ENCODE assay signal across 28 cellular contexts in the genomic region with DNA sequence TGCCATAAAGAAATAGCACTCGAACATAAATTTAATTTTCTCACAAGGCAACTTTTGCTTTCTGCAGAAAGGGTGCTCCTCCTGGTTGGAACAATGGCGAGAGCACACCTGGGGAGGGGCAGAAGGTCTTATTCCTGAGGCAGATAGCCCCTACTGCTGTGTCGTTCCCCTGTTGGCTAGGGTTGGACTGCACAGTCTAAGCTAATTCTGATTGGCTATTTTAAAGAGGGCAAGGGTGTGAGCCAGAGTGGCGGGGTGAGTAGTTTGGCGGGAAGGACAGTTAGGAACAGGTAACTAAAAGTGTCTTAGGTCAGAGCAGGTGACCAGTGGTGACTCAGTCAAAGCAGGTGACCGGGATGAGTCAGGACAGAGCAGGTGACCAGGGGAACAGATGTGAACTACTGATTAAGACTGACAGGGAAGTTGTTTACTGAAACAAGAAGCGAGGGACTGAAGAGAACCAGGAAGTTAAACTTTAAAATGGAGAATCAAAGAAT. TPM values are rescaled to one million over a fixed set of nuclear protein-coding genes. Genes with fewer than 3 reads are reported as not detected.
DNase-seq lines count a peak whose midpoint lies in the region; ATAC-seq, FAIRE-seq and TF ChIP-seq lines count a peak whose summit lies in the region.
"Had no signal": no experiment of that assay in that cellular context is flagged by ENCODE, and none has a peak within 500 bp of the region (broad histone marks: within the 10 kb centered on the region; RNA-seq: fewer than 3 reads in every experiment).

No MANE protein-coding gene starts in this region.

- no peak overlapping the region for H3K9ac ChIP-seq in HCT116 (ENCODE audit: low read length)
- H3K9ac ChIP-seq in K562 (ENCODE audit: insufficient read depth in 1 of 2, low read depth in 2 of 2, low read length in 2 of 2) = 0 out of 4 replicates have a peak overlapping the region, but pooled peaks of 1 of the 2 experiments have one; percentile 34
- H3K9ac ChIP-seq in HepG2 (ENCODE audit: insufficient read depth, low read depth, low read length) = no peak overlapping the region

- no peak for TF ChIP-seq RAD21 in A549 (conservative IDR thresholded peaks at IDR 0.05 in 1 of 2, IDR thresholded peaks at IDR 0.05 in 1 of 2)
- TF ChIP-seq RAD21 in HCT116 (IDR thresholded peaks at IDR 0.05; ENCODE audit: low read depth) = no peak
- no peak for TF ChIP-seq RAD21 in K562 (CRISPR knock-in tag; conservative IDR thresholded peaks at IDR 0.05 in 1 of 2, IDR thresholded peaks at IDR 0.05 in 1 of 2)
- TF ChIP-seq RAD21 in HepG2 (CRISPR knock-in tag; IDR thresholded peaks at IDR 0.05) = no peak

- H3K4me1 ChIP-seq in A549 (no peaks in the 10 kb centered on the region), HCT116 (ENCODE audit: control insufficient read depth in 1 of 2, insufficient read depth in 2 of 2, low read length in 2 of 2) (peaks cover 0 to 14% of the 10 kb centered on the region in 2 experiments; a peak in 2 of 4 replicates), K562 (replicated peaks in 1 of 2; ENCODE audit: control insufficient read depth in 2 of 2, insufficient read depth in 2 of 2, low read length in 2 of 2) (peaks cover 9 to 10% of the 10 kb centered on the region in 2 experiments), HepG2 (ENCODE audit: insufficient read depth, low read length) (peaks cover 16% of the 10 kb centered on the region)
- H3K4me1 ChIP-seq: foreskin keratinocyte, right lobe of liver had no signal

- H4K20me1 ChIP-seq in HCT116 (ENCODE audit: insufficient read depth) (no peaks in the 10 kb centered on the region), K562 (replicated peaks; ENCODE audit: control insufficient read depth, insufficient read depth, low read length) (no peaks in the 10 kb centered on the region), HepG2 (ENCODE audit: insufficient read depth, low read length) (no peaks in the 10 kb centered on the region)

- no peaks in the 10 kb centered on the region for H3K9me1 ChIP-seq in K562 (ENCODE audit: control insufficient read depth, insufficient read depth, low read length)

- no peaks in the 10 kb centered on the region for H3K79me2 ChIP-seq in HCT116 (ENCODE audit: insufficient read depth, low read length)
- no peaks in the 10 kb centered on the region for H3K79me2 ChIP-seq in K562 (ENCODE audit: control insufficient read depth, insufficient read depth, low read length)
- H3K79me2 ChIP-seq in HepG2 (ENCODE audit: insufficient read depth, low read length) = no peaks in the 10 kb centered on the region

- no peaks in the 10 kb centered on the region for H3K9me2 ChIP-seq in HCT116 (ENCODE audit: insufficient read depth)

- intact Hi-C loops in HCT116 (cut with micrococcal nuclease) (no loop called here), K562 (cut with micrococcal nuclease) (no loop called here), HepG2 (cut with micrococcal nuclease; ENCODE audit: unreplicated experiment) (no loop called here)

- TF ChIP-seq POLR2A in A549 (IDR thresholded peaks at IDR 0.05; ENCODE audit: low read length) (no peak), HCT116 (IDR thresholded peaks at IDR 0.05; ENCODE audit: borderline replicate concordance, extremely low read depth, insufficient read depth, insufficient read length) (no peak), K562 (conservative IDR thresholded peaks at IDR 0.05) (no peak), HepG2 (IDR thresholded peaks at IDR 0.05; ENCODE audit: insufficient read depth in 1 of 2, low read depth in 2 of 2, low read length in 2 of 2) (no peak)

- H3K27me3 ChIP-seq in HCT116 (ENCODE audit: insufficient read depth, low read length) = no peaks in the 10 kb centered on the region
- H3K27me3 ChIP-seq in K562 (ENCODE audit: control insufficient read depth in 2 of 2, insufficient read depth in 2 of 2, low read length in 2 of 2) = no peaks in the 10 kb centered on the region
- H3K27me3 ChIP-seq in HepG2 (ENCODE audit: control insufficient read depth in 1 of 2, insufficient read depth in 2 of 2, low read length in 2 of 2) = peaks cover 7 to 22% of the 10 kb centered on the region in 2 experiments; a peak in 4 of 5 replicates
- H3K27me3 ChIP-seq: right lobe of liver had no signal

- H3K9me3 ChIP-seq in A549 = peaks cover 2% of the 10 kb centered on the region; the same call in 1 of the 3 replicates
- peaks cover 0 to 6% of the 10 kb centered on the region in 2 experiments; a peak in 1 of 4 replicates for H3K9me3 ChIP-seq in HCT116 (ENCODE audit: control insufficient read depth in 1 of 2, insufficient read depth in 1 of 2, low read depth in 1 of 2, low read length in 2 of 2)
- H3K9me3 ChIP-seq in K562 (replicated peaks; ENCODE audit: control insufficient read depth, insufficient read depth, low read depth, low read length) = peaks cover 15% of the 10 kb centered on the region
- no peaks in the 10 kb centered on the region for H3K9me3 ChIP-seq in HepG2 (ENCODE audit: low read length)
- H3K9me3 ChIP-seq: right lobe of liver had no signal

- H3K4me3 ChIP-seq in A549 (no peak overlapping the region), HCT116 (replicated peaks in 1 of 2; ENCODE audit: low read depth in 1 of 2, low read length in 2 of 2) (no peak overlapping the region), K562 (no peak overlapping the region), HepG2 (replicated peaks in 1 of 3; ENCODE audit: insufficient read depth in 1 of 3, low read depth in 2 of 3, low read length in 3 of 3) (no peak overlapping the region)
- H3K4me3 ChIP-seq: lung, right lobe of liver had no signal

- no TSS peak for BruUV-seq in HCT116 (replicated peaks; lab: Mats Ljungman, UMichigan)
- BruUV-seq in K562 (replicated peaks; lab: Mats Ljungman, UMichigan) = no TSS peak
- BruUV-seq in HepG2 (replicated peaks; lab: Mats Ljungman, UMichigan) = no TSS peak

- H3K36me3 ChIP-seq in HCT116 (ENCODE audit: control insufficient read depth in 1 of 2, insufficient read depth in 2 of 2, low read length in 2 of 2) (no peaks in the 10 kb centered on the region), K562 (ENCODE audit: control insufficient read depth, insufficient read depth, low read length) (no peaks in the 10 kb centered on the region), HepG2 (replicated peaks in 1 of 2; ENCODE audit: control insufficient read depth in 1 of 2, insufficient read depth in 2 of 2, low read length in 2 of 2) (no peaks in the 10 kb centered on the region)
- H3K36me3 ChIP-seq: right lobe of liver had no signal

- RAD21 ChIA-PET in HCT116 (lab: Charles Lee; ENCODE audit: low non-redundant PET in 1 of 2, low total read pairs in 2 of 2, uncharacterized antibody in 2 of 2, unreplicated experiment in 2 of 2) = no interaction called here

- FAIRE-seq in A549 (lab: Jason Lieb, UNC) (no peak), K562 (lab: Jason Lieb, UNC) (no peak), HepG2 (lab: Jason Lieb, UNC) (no peak)
- FAIRE-seq: GM12892, islet of Langerhans had no signal

- DNase-seq in A549 (ENCODE audit: low read depth in 1 of 2, low spot score in 1 of 2) (peak in 1 of 2 experiments; percentile 38), HCT116 (ENCODE audit: low read depth, low spot score) (peak; percentile 45), K562 (ENCODE audit: extremely low read depth in 1 of 4, low spot score in 3 of 4) (peak in 1 of 4 experiments; percentile 48), HepG2 (ENCODE audit: low spot score) (peak; percentile 36), OCI-M2 (lab: John Stamatoyannopoulos, UW; ENCODE audit: unreplicated experiment) (no peak), NCI-H82 (lab: John Stamatoyannopoulos, UW) (no peak)
- DNase-seq in activated CD4-positive, alpha-beta T cell treated with anti-CD3 and anti-CD28 coated beads, Interleukin-2, amount 50 U/mL, for 1 hour = no peak
- DNase-seq: activated CD4-positive, alpha-beta memory T cell treated with anti-CD3 and anti-CD28 coated beads, Interleukin-2, amount 10 ng/mL, durations not matched to agents 7 days and 5 days; activated naive CD4-positive, alpha-beta T cell treated with Interleukin-2 at 50 U/mL for 16 hours; activated T-cell treated with anti-CD3 and anti-CD28 coated beads, Interleukin-2, amount 50 U/mL, for 1 hour; C1 segment of cervical spinal cord; caudate nucleus; DMS79; H7; hippocampal formation; naive B cell; NCI-H1436; NCI-H2171; NCI-H526; Right ventricle myocardium superior; stimulated activated CD4-positive, alpha-beta T cell treated with anti-CD3 and anti-CD28 coated beads, Interleukin-15, amount 100 ng/mL, for 24 hours had no signal

- in situ Hi-C loops in K562 (cut with MboI) = no loop called here
- in situ Hi-C loops in HepG2 (cut with HindIII; ENCODE audit: extremely low pct_ligation_motif_present, low pct_unique_long_range_greater_than_20kb) = no loop called here

- no peak overlapping the region for H3K27ac ChIP-seq in A549
- no peak overlapping the region for H3K27ac ChIP-seq in HCT116 (ENCODE audit: low read depth, low read length)
- peak overlapping the region; percentile 78; the same call in 2 of the 3 replicates for H3K27ac ChIP-seq in K562 (ENCODE audit: extremely low read depth, low read depth, low read length)
- H3K27ac ChIP-seq in HepG2 (ENCODE audit: extremely low read length, insufficient read depth, low read length) = no peak overlapping the region
- H3K27ac ChIP-seq: foreskin keratinocyte, right lobe of liver had no signal

- POLR2A ChIA-PET in A549 (lab: Yijun Ruan, JAX) (no interaction called here), HCT116 (lab: Charles Lee) (no interaction called here), K562 (lab: Yijun Ruan, JAX) (interaction anchor here (1.3 kb wide), 1 partner anchor 12 kb away, joined by 3 read pairs; no protein-coding TSS in a partner anchor), HepG2 (lab: Yijun Ruan, JAX) (interaction anchor here (0.9 kb wide), 1 partner anchor 70 kb away, joined by 3 read pairs; no protein-coding TSS in a partner anchor)

- CTCF ChIA-PET in A549 (lab: Yijun Ruan, JAX) (no interaction called here), HCT116 (lab: Charles Lee) (no interaction called here), K562 (lab: Yijun Ruan, JAX; ENCODE audit: low intra/inter-chr PET ratio) (no interaction called here), HepG2 (lab: Yijun Ruan, JAX; ENCODE audit: low intra/inter-chr PET ratio, low total read pairs) (no interaction called here)

- 74% methylated on average over 7 of the region's 7 CpGs for WGBS in A549 (ENCODE audit: missing lambda C conversion rate)
- WGBS in K562 (ENCODE audit: insufficient coverage, low coverage, missing lambda C conversion rate) = 44% methylated on average over 5 of the region's 7 CpGs
- WGBS in HepG2 (ENCODE audit: low lambda C conversion rate) = 24% methylated on average over 7 of the region's 7 CpGs

- ATAC-seq in A549 (no peak), HCT116 (peak; percentile 69), K562 (peak; percentile 48), HepG2 (no peak), GM18858 (IDR thresholded peaks at IDR 0.05; ENCODE audit: unreplicated experiment) (no peak)
- ATAC-seq: foreskin keratinocyte, WTC11 had no signal

- TF ChIP-seq CTCF in A549 (IDR thresholded peaks at IDR 0.05) = no peak
- TF ChIP-seq CTCF in HCT116 (IDR thresholded peaks at IDR 0.05 in 2 of 3, conservative IDR thresholded peaks at IDR 0.05 in 1 of 3; ENCODE audit: borderline replicate concordance in 1 of 3, insufficient read depth in 1 of 3, low read depth in 2 of 3, low read length in 2 of 3) = no peak
- no peak for TF ChIP-seq CTCF in K562 (IDR thresholded peaks at IDR 0.05 in 2 of 3, conservative IDR thresholded peaks at IDR 0.05 in 1 of 3; ENCODE audit: insufficient read depth in 2 of 3, low read depth in 1 of 3, low read length in 3 of 3)
- TF ChIP-seq CTCF in HepG2 (CRISPR knock-in tag; IDR thresholded peaks at IDR 0.05) = no peak

- H2AFZ ChIP-seq in HCT116 (ENCODE audit: low read depth, low read length, poor library complexity, severe bottlenecking) (no peak overlapping the region), K562 (ENCODE audit: low read depth, low read length) (peak overlapping the region; percentile 66; the same call in 1 of the 2 replicates), HepG2 (ENCODE audit: low read length) (no peak overlapping the region)

- H3K4me2 ChIP-seq in A549 (no peak overlapping the region), HCT116 (ENCODE audit: low read length) (peak overlapping the region; percentile 42), K562 (ENCODE audit: insufficient read depth, low read length) (no peak overlapping the region), HepG2 (ENCODE audit: low read depth, low read length) (peak overlapping the region; percentile 56)

- TF ChIP-seq EP300 in A549 (IDR thresholded peaks at IDR 0.05) = no peak
- TF ChIP-seq EP300 in K562 (IDR thresholded peaks at IDR 0.05; ENCODE audit: low read length) = peak; percentile 83
- peak in 1 of 2 experiments; percentile 36; a peak in 1 of 4 replicates for TF ChIP-seq EP300 in HepG2 (IDR thresholded peaks at IDR 0.05; ENCODE audit: low read depth in 2 of 2, low read length in 2 of 2)
- no peak for TF ChIP-seq EP300 in HepG2 (CRISPR knock-in tag; IDR thresholded peaks at IDR 0.05; ENCODE audit: borderline replicate concordance)

RNA-seq across cellular contexts. Expression of a gene that starts 49.7 kb away (rescaled TPM):
- polyA plus RNA-seq in A549 (2011; rRNA removed) = 21.9 and 23.9 TPM in 2 replicates
- polyA plus RNA-seq in A549 (2012; cell fraction: cytosol; rRNA removed) = 25.5 and 30.7 TPM in 2 replicates
- polyA plus RNA-seq in A549 (2012; cell fraction: nucleus; rRNA removed) = 19.2 and 25.0 TPM in 2 replicates
- polyA plus RNA-seq in A549 (2017; fragmentation: RNase III; extraction: RNeasy Plus Mini Kit Qiagen cat#74134 plus additional on column Dnase treatment) = 19.4 to 20.6 TPM (median 20.2 TPM) in 3 replicates
- polyA minus RNA-seq in A549 (2011; rRNA and poly(A)+ RNA removed) = 52.7 and 67.8 TPM in 2 replicates
- 43.8 TPM for total RNA-seq in HCT116 (2021; ENCODE audit: unreplicated experiment)
- polyA plus RNA-seq in HCT116 (2012) = 24.8 and 28.5 TPM in 2 replicates
- total RNA-seq in K562 (2011; cell fraction: chromatin; rRNA removed; ENCODE audit: low replicate concordance) = 125 and 169 TPM in 2 replicates
- 46.2 and 47.6 TPM in 2 replicates for total RNA-seq in K562 (2011; cell fraction: nucleolus; rRNA removed)
- 57.1 and 63.9 TPM in 2 replicates for total RNA-seq in K562 (2011; cell fraction: nucleoplasm; rRNA removed)
- 10.0 TPM in 2 replicates for total RNA-seq in K562 (2014; rRNA removed)
- 8.8 and 10.6 TPM in 2 replicates for total RNA-seq in K562 (2014; rRNA removed; fragmentation: Illumina TruSeq; extraction: Trizol)
- 10.2 and 10.9 TPM in 2 replicates for total RNA-seq in K562 (2015; rRNA removed; fragmentation: Illumina TruSeq; extraction: Trizol)
- 21.4 and 24.0 TPM in 2 replicates for total RNA-seq in K562 (2021)
- 11.3 and 13.4 TPM in 2 replicates for polyA plus RNA-seq in K562 (2011; rRNA removed)
- 7.9 and 11.5 TPM in 2 replicates for polyA plus RNA-seq in K562 (2011; cell fraction: cytosol; rRNA removed)
- 22.3 and 28.6 TPM in 2 replicates for polyA plus RNA-seq in K562 (2011; cell fraction: nucleus; rRNA removed)
- polyA plus RNA-seq in K562 (2012) = 13.7 and 15.5 TPM in 2 replicates
- polyA plus RNA-seq in K562 (2014; fragmentation: Illumina TruSeq; extraction: Trizol) = 10.9 and 14.6 TPM in 2 replicates
- 1 to 10 TPM; 1.3 to 2.3 TPM for polyA plus RNA-seq in K562 (2014; fragmentation: Nextera tagmentation; extraction: Ambion mirVana)
- polyA plus RNA-seq in K562 (2014; rRNA removed) = 6.8 and 8.0 TPM in 2 replicates
- 40.2 and 43.6 TPM in 2 replicates for polyA minus RNA-seq in K562 (2011; rRNA and poly(A)+ RNA removed)
- polyA minus RNA-seq in K562 (2011; cell fraction: cytosol; rRNA and poly(A)+ RNA removed) = 13.1 and 20.3 TPM in 2 replicates
- 33.5 and 55.2 TPM in 2 replicates for polyA minus RNA-seq in K562 (2011; cell fraction: nucleus; rRNA and poly(A)+ RNA removed)
- 21.2 and 21.3 TPM in 2 replicates for total RNA-seq in HepG2 (2016; rRNA removed; fragmentation: Illumina TruSeq; extraction: Trizol)
- 15.6 and 16.1 TPM in 2 replicates for total RNA-seq in HepG2 (2016; cell fraction: cytosol; rRNA removed; fragmentation: Illumina TruSeq; extraction: Trizol; ENCODE audit: low read depth)
- total RNA-seq in HepG2 (2016; cell fraction: insoluble cytoplasmic fraction; rRNA removed; fragmentation: Illumina TruSeq; extraction: Trizol) = 20.4 and 23.5 TPM in 2 replicates
- total RNA-seq in HepG2 (2016; cell fraction: membrane; rRNA removed; fragmentation: Illumina TruSeq; extraction: Trizol) = 27.1 and 28.5 TPM in 2 replicates
- total RNA-seq in HepG2 (2016; cell fraction: nucleus; rRNA removed; fragmentation: Illumina TruSeq; extraction: Trizol) = 28.8 and 34.0 TPM in 2 replicates
- polyA plus RNA-seq in HepG2 (2011; rRNA removed) = 27.5 and 32.7 TPM in 2 replicates
- 19.3 and 22.2 TPM in 2 replicates for polyA plus RNA-seq in HepG2 (2011; cell fraction: cytosol; rRNA removed)
- polyA plus RNA-seq in HepG2 (2011; cell fraction: nucleus; rRNA removed) = 33.7 and 43.0 TPM in 2 replicates
- 20.5 and 29.8 TPM in 2 replicates for polyA plus RNA-seq in HepG2 (2012)
- polyA plus RNA-seq in HepG2 (2016; cell fraction: cytosol; fragmentation: Illumina TruSeq; extraction: Trizol; ENCODE audit: low read depth) = 8.6 and 8.8 TPM in 2 replicates
- polyA plus RNA-seq in HepG2 (2016; cell fraction: insoluble cytoplasmic fraction; fragmentation: Illumina TruSeq; extraction: Trizol; ENCODE audit: low read depth) = 21.8 and 25.4 TPM in 2 replicates
- polyA plus RNA-seq in HepG2 (2016; cell fraction: membrane; fragmentation: Illumina TruSeq; extraction: Trizol; ENCODE audit: low read depth) = 26.9 and 28.8 TPM in 2 replicates
- polyA plus RNA-seq in HepG2 (2016; cell fraction: nucleus; fragmentation: Illumina TruSeq; extraction: Trizol; ENCODE audit: insufficient read depth, low read depth) = 22.6 and 25.2 TPM in 2 replicates
- polyA minus RNA-seq in HepG2 (2011; rRNA and poly(A)+ RNA removed; ENCODE audit: low replicate concordance) = 83.1 and 137 TPM in 2 replicates
- 22.7 and 29.5 TPM in 2 replicates for polyA minus RNA-seq in HepG2 (2011; cell fraction: cytosol; rRNA and poly(A)+ RNA removed)
- 111 and 113 TPM in 2 replicates for polyA minus RNA-seq in HepG2 (2011; cell fraction: nucleus; rRNA and poly(A)+ RNA removed)

Comparison
In these comparisons a context has a peak if more than half of its experiments do, and no peak if none do; other contexts are left out.
1. ATAC-seq: peak in HCT116 (single experiment) and K562 (single experiment); none in A549 (0 of 2), HepG2 (single experiment) and GM18858 (single experiment).
2. DNase-seq: peak in HCT116 (single experiment) and HepG2 (single experiment); none in OCI-M2 (single experiment), NCI-H82 (single experiment) and activated CD4-positive, alpha-beta T cell treated with anti-CD3 and anti-CD28 coated beads, Interleukin-2, amount 50 U/mL, for 1 hour (single experiment).
3. H3K4me2 ChIP-seq: peak in HCT116 (single experiment) and HepG2 (single experiment); none in A549 (single experiment) and K562 (single experiment).
4. POLR2A ChIA-PET loops: an anchor here in K562 (1.3 kb wide) and HepG2 (0.9 kb wide); none called in A549 and HCT116.